Comparison of ENCODE assay signal across 26 cellular contexts in the genomic region with DNA sequence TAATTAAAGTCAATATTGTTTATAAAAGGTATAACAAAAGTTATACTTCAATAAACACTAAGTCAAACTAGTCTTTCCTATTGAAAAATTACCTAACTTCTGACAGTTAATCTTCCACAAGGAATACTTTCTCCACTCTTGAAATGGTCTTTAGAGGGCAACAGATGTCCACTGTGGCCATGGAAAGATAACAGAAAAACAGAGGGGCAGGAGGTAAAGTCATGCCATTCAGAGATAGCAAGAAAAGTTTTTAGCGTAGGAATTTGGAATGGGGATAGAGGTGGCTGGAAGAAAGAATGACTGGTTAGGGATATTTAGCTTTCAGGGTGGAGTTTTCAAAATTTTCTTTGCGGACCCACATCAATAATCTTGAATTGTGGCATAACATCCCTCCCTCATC.
"Had no signal": no experiment of that assay in that cellular context is flagged by ENCODE, and none has a peak within 500 bp of the region (broad histone marks: within the 10 kb centered on the region; RNA-seq: fewer than 3 reads in every experiment).

No MANE protein-coding gene starts in this region.

- H3K27me3 Mint-ChIP-seq: activated B cell treated with CpG ODN at 0.5 μM for 24 hours; activated CD4-positive, alpha-beta T cell treated with anti-CD3 and anti-CD28 coated beads for 36 hours; activated T-cell treated with anti-CD3 and anti-CD28 coated beads, Interleukin-2, amount 50 U/mL, for 24 hours; activated T-helper 17 cell treated with anti-CD3 and anti-CD28 coated beads, Interleukin-2, amount 50 U/mL, for 72 hours; memory B cell; stimulated activated memory B cell treated with anti-CD40 and anti-IgM and Interleukin-4, amounts not matched to agents 10 μg/mL and 1 μg/mL and 100 μg/mL, for 72 hours had no signal

- DNase-seq: activated B cell treated with CpG ODN at 0.5 μM for 24 hours; activated CD4-positive, alpha-beta T cell treated with anti-CD3 and anti-CD28 coated beads for 36 hours; activated CD4-positive, alpha-beta T cell treated with anti-CD3 and anti-CD28 coated beads, Interleukin-2, amount 50 U/mL, for 4 hours; activated CD8-positive, alpha-beta memory T cell treated with anti-CD3 and anti-CD28 coated beads for 24 hours; activated CD8-positive, alpha-beta memory T cell treated with anti-CD3 and anti-CD28 coated beads, Interleukin-2, amount 50 U/mL, for 4 hours; activated T-cell treated with anti-CD3 and anti-CD28 coated beads, Interleukin-2, amount 50 U/mL, for 24 hours; adrenal gland; cerebellar nuclear complex; cortex of kidney; gastrocnemius medialis; hippocampal formation; left cardiac atrium; nephron progenitor cell; right cardiac atrium; stimulated activated CD4-positive, alpha-beta T cell treated with anti-CD3 and anti-CD28 coated beads, Interleukin-2, amount 100 ng/mL, for 24 hours; T1000; upper lobe of left lung had no signal

- H3K4me3 ChIP-seq: adrenal gland, gastrocnemius medialis, skin epidermis, thoracic aorta, upper lobe of left lung had no signal

- FAIRE-seq: bronchial epithelial cell had no signal

- ATAC-seq: activated CD4-positive, alpha-beta T cell treated with anti-CD3 and anti-CD28 coated beads for 36 hours; activated naive CD4-positive, alpha-beta T cell treated with anti-CD3 and anti-CD28 coated beads, Interleukin-2, amount 50 U/mL, for 72 hours; activated T-helper 17 cell treated with anti-CD3 and anti-CD28 coated beads, Interleukin-2, amount 50 U/mL, for 72 hours; gastrocnemius medialis; left cardiac atrium; right cardiac atrium; stimulated activated memory B cell treated with anti-CD40 and anti-IgM and Interleukin-4, amounts not matched to agents 10 μg/mL and 1 μg/mL and 100 μg/mL, for 72 hours had no signal

- H3K4me3 Mint-ChIP-seq: activated B cell treated with CpG ODN at 0.5 μM for 24 hours; activated CD4-positive, alpha-beta T cell treated with anti-CD3 and anti-CD28 coated beads for 36 hours; activated T-cell treated with anti-CD3 and anti-CD28 coated beads, Interleukin-2, amount 50 U/mL, for 24 hours; activated T-helper 17 cell treated with anti-CD3 and anti-CD28 coated beads, Interleukin-2, amount 50 U/mL, for 72 hours; memory B cell; nephron progenitor cell; stimulated activated memory B cell treated with anti-CD40 and anti-IgM and Interleukin-4, amounts not matched to agents 10 μg/mL and 1 μg/mL and 100 μg/mL, for 72 hours; T-helper 1 cell treated with Interleukin-12 subunit alpha and Interleukin-12 subunit beta and Interleukin-4 antibody, amounts not matched to agents 30 μg/mL and 1 μg/mL, for 36 hours had no signal

- H3K27ac ChIP-seq: adrenal gland, parathyroid adenoma, thoracic aorta had no signal

- H3K4me1 Mint-ChIP-seq: activated B cell treated with CpG ODN at 0.5 μM for 24 hours; activated T-helper 17 cell treated with anti-CD3 and anti-CD28 coated beads, Interleukin-2, amount 50 U/mL, for 72 hours; memory B cell; nephron progenitor cell; stimulated activated memory B cell treated with anti-CD40 and anti-IgM and Interleukin-4, amounts not matched to agents 10 μg/mL and 1 μg/mL and 100 μg/mL, for 72 hours had no signal

- H3K4me1 ChIP-seq: adrenal gland, gastrocnemius medialis, parathyroid adenoma, upper lobe of left lung had no signal

- H3K36me3 ChIP-seq: adrenal gland had no signal

- H3K9ac ChIP-seq: parathyroid adenoma had no signal

- H3K9me3 ChIP-seq: adrenal gland, gastrocnemius medialis, thoracic aorta, upper lobe of left lung had no signal

- H3K27ac Mint-ChIP-seq: activated B cell treated with CpG ODN at 0.5 μM for 24 hours; activated CD4-positive, alpha-beta T cell treated with anti-CD3 and anti-CD28 coated beads for 36 hours; activated naive CD4-positive, alpha-beta T cell treated with anti-CD3 and anti-CD28 coated beads, Interleukin-2, amount 50 U/mL, for 72 hours; activated T-cell treated with anti-CD3 and anti-CD28 coated beads, Interleukin-2, amount 50 U/mL, for 24 hours; activated T-helper 17 cell treated with anti-CD3 and anti-CD28 coated beads, Interleukin-2, amount 50 U/mL, for 72 hours; memory B cell; nephron progenitor cell; stimulated activated memory B cell treated with anti-CD40 and anti-IgM and Interleukin-4, amounts not matched to agents 10 μg/mL and 1 μg/mL and 100 μg/mL, for 72 hours; T-helper 1 cell treated with Interleukin-12 subunit alpha and Interleukin-12 subunit beta and Interleukin-4 antibody, amounts not matched to agents 30 μg/mL and 1 μg/mL, for 36 hours had no signal

- H3K79me2 ChIP-seq: parathyroid adenoma had no signal

- H3K27me3 ChIP-seq: adrenal gland, gastrocnemius medialis, upper lobe of left lung had no signal

- H3K9me3 Mint-ChIP-seq: activated B cell treated with CpG ODN at 0.5 μM for 24 hours; activated T-cell treated with anti-CD3 and anti-CD28 coated beads, Interleukin-2, amount 50 U/mL, for 24 hours; activated T-helper 17 cell treated with anti-CD3 and anti-CD28 coated beads, Interleukin-2, amount 50 U/mL, for 72 hours; memory B cell; nephron progenitor cell; T-helper 1 cell treated with Interleukin-12 subunit alpha and Interleukin-12 subunit beta and Interleukin-4 antibody, amounts not matched to agents 30 μg/mL and 1 μg/mL, for 36 hours had no signal

- H2AFZ ChIP-seq: parathyroid adenoma had no signal
